In genomic region chr12:107319536-107320030, GRCh38 we compare ENCODE assay signal across 9 cellular contexts.
A peak's percentile ranks its signal among the peaks of the same experiment; 100 is the strongest.
DNase-seq lines count a peak whose midpoint lies in the region; ATAC-seq and TF ChIP-seq lines count a peak whose summit lies in the region.
"Had no signal": no experiment of that assay in that cellular context is flagged by ENCODE, and none has a peak within 500 bp of the region (broad histone marks: within the 10 kb centered on the region; RNA-seq: fewer than 3 reads in every experiment).

No MANE protein-coding gene starts in this region.

- TF ChIP-seq CTCF in type B pancreatic cell (conservative IDR thresholded peaks at IDR 0.05), result no peak

- intact Hi-C loops in sciatic nerve (cut with DNase I), result no loop called here

- no peaks in the 10 kb centered on the region for H3K9me3 Mint-ChIP-seq in activated naive CD4-positive, alpha-beta T cell treated with anti-CD3 and anti-CD28 coated beads, Interleukin-2, amount 50 U/mL, for 72 hours
- no peaks in the 10 kb centered on the region for H3K9me3 Mint-ChIP-seq in type B pancreatic cell

- H3K27me3 Mint-ChIP-seq in type B pancreatic cell, result peaks cover 69% of the 10 kb centered on the region

- peak overlapping the region; percentile 93 to 99 for H3K27ac Mint-ChIP-seq in activated naive CD4-positive, alpha-beta T cell treated with anti-CD3 and anti-CD28 coated beads, Interleukin-2, amount 50 U/mL, for 72 hours
- no peak overlapping the region for H3K27ac Mint-ChIP-seq in type B pancreatic cell

- DNase-seq in stimulated activated CD4-positive, alpha-beta T cell treated with anti-CD3 and anti-CD28 coated beads, Interleukin-1b, Interleukin-23, amount 100 ng/mL, for 48 hours, result peak; percentile 16
- no peak for DNase-seq in stimulated activated CD4-positive, alpha-beta T cell treated with anti-CD3 and anti-CD28 coated beads, Interleukin-15, amount 100 ng/mL, for 24 hours
- peak in 1 of 2 donors; percentile 20 for DNase-seq in activated naive CD4-positive, alpha-beta T cell treated with anti-CD3 and anti-CD28 coated beads, Interleukin-2, amount 50 U/mL, for 72 hours (ENCODE audit: low spot score in 2 of 2)
- DNase-seq in left kidney (ENCODE audit: low read depth, low spot score) (peak; percentile 61), type B pancreatic cell (ENCODE audit: extremely low spot score, unreplicated experiment) (no peak), globus pallidus (ENCODE audit: low spot score) (no peak), sciatic nerve (ENCODE audit: low spot score) (no peak)

- peak in 1 of 2 donors; percentile 3 for ATAC-seq in activated naive CD4-positive, alpha-beta T cell treated with anti-CD3 and anti-CD28 coated beads, Interleukin-2, amount 50 U/mL, for 72 hours
- no peak for ATAC-seq in HG03342 (IDR thresholded peaks at IDR 0.05; ENCODE audit: unreplicated experiment)
- ATAC-seq in sciatic nerve, result no peak
- ATAC-seq: GM12878 had no signal

- H3K36me3 Mint-ChIP-seq in activated naive CD4-positive, alpha-beta T cell treated with anti-CD3 and anti-CD28 coated beads, Interleukin-2, amount 50 U/mL, for 72 hours, result peaks cover 5 to 18% of the 10 kb centered on the region in 2 donors
- no peaks in the 10 kb centered on the region for H3K36me3 Mint-ChIP-seq in type B pancreatic cell

- H3K4me1 Mint-ChIP-seq in type B pancreatic cell (ENCODE audit: unreplicated experiment), result peaks cover 18% of the 10 kb centered on the region

- H3K4me3 Mint-ChIP-seq in type B pancreatic cell, result peak overlapping the region; percentile 97

Comparison
In these comparisons a context has a peak if more than half of its experiments do, and no peak if none do; other contexts are left out.
1. DNase-seq: peak in stimulated activated CD4-positive, alpha-beta T cell treated with anti-CD3 and anti-CD28 coated beads, Interleukin-1b, Interleukin-23, amount 100 ng/mL, for 48 hours (single experiment) and left kidney (single experiment); none in stimulated activated CD4-positive, alpha-beta T cell treated with anti-CD3 and anti-CD28 coated beads, Interleukin-15, amount 100 ng/mL, for 24 hours (single experiment), type B pancreatic cell (single experiment), globus pallidus (single experiment) and sciatic nerve (single experiment).